Comparison of ENCODE assay signal across 8 cellular contexts in the genomic region with DNA sequence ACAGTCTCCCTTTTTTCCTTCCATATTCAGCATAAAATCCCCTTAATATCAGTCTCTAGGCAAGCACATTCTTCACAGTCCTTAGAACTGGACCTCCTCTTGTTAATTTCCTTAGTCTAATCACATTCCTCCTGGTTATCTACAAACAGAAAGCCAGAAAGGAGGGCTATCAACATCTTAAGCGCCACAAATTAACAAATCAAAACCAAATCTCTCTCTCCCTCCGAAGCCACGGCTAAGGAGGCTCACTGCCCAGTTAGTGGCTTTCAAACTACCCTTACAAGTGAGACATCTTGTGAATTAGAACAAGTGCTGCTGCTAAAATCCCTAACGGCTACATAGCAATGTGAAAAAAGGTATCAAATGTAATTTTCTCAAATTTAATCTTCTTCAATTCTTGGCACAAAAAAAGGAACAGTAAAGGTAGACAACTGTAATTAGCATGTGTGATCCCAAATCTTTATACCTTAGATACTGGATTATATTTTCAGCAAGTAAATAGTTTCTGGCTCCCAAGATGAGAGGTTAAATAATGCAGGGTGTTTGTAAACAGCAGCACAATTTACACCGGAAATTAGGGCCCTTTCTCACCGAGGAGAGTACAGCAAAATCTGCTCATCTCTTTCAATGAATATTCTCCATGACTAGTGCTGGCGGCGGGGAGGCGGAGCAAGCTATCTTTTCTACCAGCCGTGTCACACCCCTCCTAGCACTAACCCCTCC. TPM values are rescaled to one million over a fixed set of nuclear protein-coding genes. Genes with fewer than 3 reads are reported as not detected.
DNase-seq lines count a peak whose midpoint lies in the region; ATAC-seq and TF ChIP-seq lines count a peak whose summit lies in the region.

No MANE protein-coding gene starts in this region.

- H4K20me1 ChIP-seq in OCI-LY7 (ENCODE audit: insufficient read depth, low read length): peaks cover 29% of the 10 kb centered on the region

- H3K36me3 Mint-ChIP-seq in HFFc6 (ENCODE audit: low read depth): peaks cover 30% of the 10 kb centered on the region

- ATAC-seq in heart right ventricle (peak in 3 of 8 donors; percentile 51 to 69 (median 53)), GM18505 (IDR thresholded peaks at IDR 0.05; ENCODE audit: unreplicated experiment) (no peak)

- H3K27me3 ChIP-seq in heart right ventricle (no peaks in the 10 kb centered on the region), sigmoid colon (no peaks in the 10 kb centered on the region)

- POLR2A ChIA-PET in OCI-LY7 (lab: Charles Lee): interaction anchor here (0.7 to 1.2 kb wide), 2 partner anchors 57 to 496 kb away, joined by 4 to 7 read pairs; no protein-coding TSS in a partner anchor

- DNase-seq in Daoy (ENCODE audit: low read depth) (peak; percentile 81), HFFc6 (peak; percentile 56), OCI-LY7 (ENCODE audit: low spot score) (peak; percentile 75), heart right ventricle (no peak), sigmoid colon (peak; percentile 65), GOT3 (lab: John Stamatoyannopoulos, UW) (no peak)
- DNase-seq in activated naive CD4-positive, alpha-beta T cell treated with Interleukin-2 at 50 U/mL for 16 hours: peak; percentile 88

- no peak for TF ChIP-seq EP300 in sigmoid colon (IDR thresholded peaks at IDR 0.05)

- peaks cover 69% of the 10 kb centered on the region for H3K79me2 ChIP-seq in OCI-LY7 (ENCODE audit: insufficient read depth, low read depth, low read length)

- TSS peak; percentile 57 for BruUV-seq in OCI-LY7 (replicated peaks; lab: Mats Ljungman, UMichigan)

- peak overlapping the region; percentile 73; the same call in 1 of the 2 replicates for H2AFZ ChIP-seq in OCI-LY7 (ENCODE audit: low read length)

- no peaks in the 10 kb centered on the region for H3K9me3 ChIP-seq in OCI-LY7 (ENCODE audit: low read length)
- no peaks in the 10 kb centered on the region for H3K9me3 ChIP-seq in heart right ventricle
- H3K9me3 ChIP-seq in sigmoid colon: no peaks in the 10 kb centered on the region

- peaks cover 65% of the 10 kb centered on the region for H3K4me1 Mint-ChIP-seq in HFFc6 (ENCODE audit: low read depth)

- peak overlapping the region; percentile 98 for H3K27ac Mint-ChIP-seq in HFFc6

- TF ChIP-seq POLR2A in sigmoid colon (IDR thresholded peaks at IDR 0.05): no peak
- no peak for TF ChIP-seq POLR2A in GM18505 (IDR thresholded peaks at IDR 0.05; ENCODE audit: borderline replicate concordance, extremely low read depth, insufficient read depth, insufficient read length)

- peak overlapping the region; percentile 95 for H3K4me3 Mint-ChIP-seq in HFFc6

- 3 to 6% methylated on average over 10 of the region's 10 CpGs for WGBS in heart right ventricle, 2 donors
- WGBS in sigmoid colon, 2 donors: 2 to 8% methylated on average over 10 of the region's 10 CpGs

- TF ChIP-seq CTCF in HFFc6 (IDR thresholded peaks at IDR 0.05) (no peak), OCI-LY7 (conservative IDR thresholded peaks at IDR 0.05; ENCODE audit: low read length) (no peak), heart right ventricle (IDR thresholded peaks at IDR 0.05) (no peak), sigmoid colon (IDR thresholded peaks at IDR 0.05) (no peak)

- no peaks in the 10 kb centered on the region for H3K9me2 ChIP-seq in OCI-LY7 (ENCODE audit: insufficient read depth, low read length)

- H3K9me3 Mint-ChIP-seq in HFFc6: no peaks in the 10 kb centered on the region

- H3K4me2 ChIP-seq in OCI-LY7 (ENCODE audit: low read length): peak overlapping the region; percentile 90

- peak overlapping the region; percentile 84 for H3K27ac ChIP-seq in OCI-LY7 (ENCODE audit: low read depth, low read length, poor library complexity, severe bottlenecking)
- peak overlapping the region in 9 of 10 donors; percentile 95 to 99 (median 98) for H3K27ac ChIP-seq in heart right ventricle
- peak overlapping the region; percentile 95 to 98 (median 98) for H3K27ac ChIP-seq in sigmoid colon

- CTCF ChIA-PET in OCI-LY7 (lab: Charles Lee; ENCODE audit: unreplicated experiment): no interaction called here

- peak overlapping the region; percentile 84 for H3K4me3 ChIP-seq in OCI-LY7 (ENCODE audit: low read depth, low read length, poor library complexity, severe bottlenecking)
- peak overlapping the region; percentile 62 to 99 (median 87) for H3K4me3 ChIP-seq in heart right ventricle
- peak overlapping the region; percentile 83 to 92 (median 88) for H3K4me3 ChIP-seq in sigmoid colon

- intact Hi-C loops in OCI-LY7 (cut with micrococcal nuclease; ENCODE audit: unreplicated experiment) (loop anchor here (5.0 kb wide), 1 partner anchor 113 kb away; a partner anchor contains a TSS), heart right ventricle (cut with DNase I) (loop anchor here in 4 of 10 donors (5.0 to 10.0 kb wide), 3 partner anchors 63 to 111 kb away; a partner anchor contains a TSS), sigmoid colon (cut with DNase I) (loop anchor here (5.0 to 10.0 kb wide), 3 partner anchors 63 to 601 kb away; a partner anchor contains a TSS)

- H3K4me1 ChIP-seq in OCI-LY7 (ENCODE audit: insufficient read depth, low read length, poor library complexity, severe bottlenecking): peaks cover 41% of the 10 kb centered on the region
- H3K4me1 ChIP-seq in heart right ventricle: peaks cover 0 to 64% (median 35%) of the 10 kb centered on the region in 9 donors
- H3K4me1 ChIP-seq in sigmoid colon: peaks cover 0 to 34% (median 25%) of the 10 kb centered on the region in 4 donors

- H3K36me3 ChIP-seq in OCI-LY7 (ENCODE audit: insufficient read depth, low read length) (peaks cover 28% of the 10 kb centered on the region), heart right ventricle (peaks cover 0 to 24% (median 10%) of the 10 kb centered on the region in 9 donors), sigmoid colon (peaks cover 10 to 13% (median 11%) of the 10 kb centered on the region in 4 donors)

- H3K27me3 Mint-ChIP-seq in HFFc6 (ENCODE audit: insufficient read depth): no peaks in the 10 kb centered on the region; the same call in none of the 2 replicates

RNA-seq across cellular contexts. Expression of a gene that starts 1.4 kb away (rescaled TPM):
- 18.2 and 21.4 TPM in 2 replicates for total RNA-seq in Daoy (2014; rRNA removed; shearing (Covaris generic))
- 10 to 100 TPM in 4 of 6 experiments, 1 to 10 TPM in 2; 8.7 to 12.2 (median 10.8) TPM for total RNA-seq in HFFc6 (2021; fragmentation: NEBNext Ultra II Directional; extraction: Animal tissue kit (Norgen Biotek cat#: 25700))
- 10.9 and 11.4 TPM in 2 replicates for total RNA-seq in OCI-LY7 (2014; rRNA removed; shearing (Covaris generic))
- total RNA-seq in OCI-LY7 (2022): 13.8 and 17.0 TPM in 2 replicates
- total RNA-seq in heart right ventricle: 10 to 100 TPM in 2 of 10 donors, 1 to 10 TPM in 8; 6.3 to 10.6 (median 8.8) TPM
- 1 to 10 TPM; 5.2 to 7.6 TPM for polyA plus RNA-seq in heart right ventricle
- 10 to 100 TPM; 11.9 to 23.2 (median 14.4) TPM for total RNA-seq in sigmoid colon
- 10 to 100 TPM in 1 of 3 donors, 1 to 10 TPM in 2; 5.1 to 11.2 (median 7.2) TPM for polyA plus RNA-seq in sigmoid colon

RNA-seq across cellular contexts. Expression of a gene that starts 19.6 kb away (rescaled TPM):
- total RNA-seq in Daoy (2014; rRNA removed; shearing (Covaris generic)): 160 and 170 TPM in 2 replicates
- total RNA-seq in HFFc6 (2021; fragmentation: NEBNext Ultra II Directional; extraction: Animal tissue kit (Norgen Biotek cat#: 25700)): 10 to 100 TPM; 32.3 to 45.9 (median 40.0) TPM
- total RNA-seq in OCI-LY7 (2014; rRNA removed; shearing (Covaris generic)): 77.3 and 88.1 TPM in 2 replicates
- total RNA-seq in OCI-LY7 (2022) (50.4 and 51.4 TPM in 2 replicates), heart right ventricle (10 to 100 TPM; 16.2 to 29.1 (median 23.8) TPM), sigmoid colon (100 to 1,000 TPM; 134 to 150 (median 141) TPM)
- polyA plus RNA-seq in heart right ventricle (100 to 1,000 TPM in 1 of 2 donors, 10 to 100 TPM in 1; 96.6 to 113 TPM), sigmoid colon (10 to 100 TPM; 74.7 to 86.8 (median 76.3) TPM)

Comparison
In these comparisons a context has a peak if more than half of its experiments do, and no peak if none do; other contexts are left out.
1. DNase-seq: peak in Daoy (single experiment), HFFc6 (single experiment), OCI-LY7 (single experiment), activated naive CD4-positive, alpha-beta T cell treated with Interleukin-2 at 50 U/mL for 16 hours (single experiment) and sigmoid colon (single experiment); none in heart right ventricle (0 of 2) and GOT3 (single experiment).
2. Peak in every context shown above with its lines, with median percentiles within 50 percentile points of each other: H3K27ac ChIP-seq and H3K4me3 ChIP-seq.